8 cellular contexts compared by ENCODE assay signal in genomic region chr3:50321146-50321843, GRCh38. TPM values are rescaled to one million over a fixed set of nuclear protein-coding genes. Genes with fewer than 3 reads are reported as not detected.
DNase-seq lines count a peak whose midpoint lies in the region; ATAC-seq and TF ChIP-seq lines count a peak whose summit lies in the region.

No MANE protein-coding gene starts in this region.

- H3K36me3 Mint-ChIP-seq in type B pancreatic cell, result peaks cover 12% of the 10 kb centered on the region

- peak; percentile 88 for DNase-seq in NB4 (ENCODE audit: low read depth)
- peak; percentile 22 to 81 for DNase-seq in SW 1271 (lab: John Stamatoyannopoulos, UW)
- peak; percentile 96 for DNase-seq in adipocyte (ENCODE audit: low read depth)
- peak; percentile 90 to 91 for DNase-seq in heart right ventricle
- peak; percentile 96 for DNase-seq in posterior vena cava (ENCODE audit: low spot score)
- DNase-seq in type B pancreatic cell (ENCODE audit: extremely low spot score, unreplicated experiment), result peak; percentile 92

- H3K27me3 ChIP-seq in adipocyte (replicated peaks; ENCODE audit: control insufficient read depth, insufficient read depth, low read length) (no peaks in the 10 kb centered on the region), heart right ventricle (no peaks in the 10 kb centered on the region)

- H3K4me3 ChIP-seq in NB4 (ENCODE audit: low read depth, low read length) (peak overlapping the region; percentile 77), adipocyte (ENCODE audit: low read length) (peak overlapping the region; percentile 84), heart right ventricle (peak overlapping the region; percentile 57 to 88 (median 80))

- H3K36me3 ChIP-seq in adipocyte (ENCODE audit: control insufficient read depth, insufficient read depth, low read length, severe bottlenecking), result peaks cover 35% of the 10 kb centered on the region
- peaks cover 0 to 57% (median 33%) of the 10 kb centered on the region in 9 donors for H3K36me3 ChIP-seq in heart right ventricle

- no peak for TF ChIP-seq CTCF in NB4 (IDR thresholded peaks at IDR 0.05; ENCODE audit: low read depth, low read length)
- TF ChIP-seq CTCF in heart right ventricle (IDR thresholded peaks at IDR 0.05), result peak in 1 of 9 donors; percentile 33
- no peak for TF ChIP-seq CTCF in type B pancreatic cell (conservative IDR thresholded peaks at IDR 0.05)

- H3K4me1 ChIP-seq in adipocyte (ENCODE audit: control insufficient read depth, insufficient read depth, low read length) (peaks cover 16% of the 10 kb centered on the region), heart right ventricle (peaks cover 29 to 89% (median 71%) of the 10 kb centered on the region in 9 donors)

- peak overlapping the region; percentile 98 for H3K27ac Mint-ChIP-seq in type B pancreatic cell

- no peaks in the 10 kb centered on the region for H3K9me3 ChIP-seq in adipocyte (ENCODE audit: control insufficient read depth, low read length)
- H3K9me3 ChIP-seq in heart right ventricle, result no peaks in the 10 kb centered on the region

- peak overlapping the region; percentile 95 for H3K4me3 Mint-ChIP-seq in type B pancreatic cell

- TF ChIP-seq POLR2A in GM10847 (IDR thresholded peaks at IDR 0.05; ENCODE audit: extremely low read depth, insufficient read length) (peak; percentile 78), NB4 (IDR thresholded peaks at IDR 0.05; ENCODE audit: extremely low read depth, insufficient read length) (peak; percentile 45)

- ATAC-seq in HG02571 (IDR thresholded peaks at IDR 0.05; ENCODE audit: unreplicated experiment) (peak; percentile 71), heart right ventricle (peak; percentile 60 to 79 (median 74))

- WGBS in heart right ventricle, 2 donors, result 0 to 1% methylated on average over 60 to 67 of the region's 68 CpGs

- no peaks in the 10 kb centered on the region for H3K27me3 Mint-ChIP-seq in type B pancreatic cell

- peak overlapping the region; percentile 88 for H3K9ac ChIP-seq in adipocyte (ENCODE audit: low read length)

- peaks cover 34% of the 10 kb centered on the region for H3K4me1 Mint-ChIP-seq in type B pancreatic cell (ENCODE audit: unreplicated experiment)

- intact Hi-C loops in heart right ventricle (cut with DNase I), result loop anchor here in 5 of 10 donors (1.0 to 10.0 kb wide), 6 partner anchors 18 to 84 kb away; partner anchors contain the start of genes GNAI2 (in 1 of the 5), HYAL1 (in 1 of the 5) and SEMA3B (in 1 of the 5)
- intact Hi-C loops in posterior vena cava (cut with DNase I), result no loop called here

- H3K9me3 Mint-ChIP-seq in type B pancreatic cell, result no peaks in the 10 kb centered on the region

- H3K27ac ChIP-seq in heart right ventricle, result peak overlapping the region; percentile 91 to 99 (median 97)

RNA-seq across cellular contexts. Expression of gene HYAL2, which starts 1.2 kb away (rescaled TPM):
- 10 to 100 TPM; 25.1 to 94.0 (median 35.2) TPM for total RNA-seq in heart right ventricle
- polyA plus RNA-seq in heart right ventricle, result 100 to 1,000 TPM in 1 of 2 donors, 10 to 100 TPM in 1; 86.5 to 135 TPM
- 100 to 1,000 TPM in 1 of 2 donors, 10 to 100 TPM in 1; 95.2 to 130 TPM for total RNA-seq in posterior vena cava
- total RNA-seq in type B pancreatic cell (ENCODE audit: low replicate concordance), result 46.6 and 52.5 TPM in 2 replicates

RNA-seq across cellular contexts. Expression of gene TUSC2, which starts 6.7 kb away (rescaled TPM):
- total RNA-seq in heart right ventricle (10 to 100 TPM; 23.7 to 34.9 (median 26.9) TPM), posterior vena cava (10 to 100 TPM; 19.1 to 22.4 TPM), type B pancreatic cell (ENCODE audit: low replicate concordance) (24.9 and 39.0 TPM in 2 replicates)
- 10 to 100 TPM; 27.4 to 59.1 TPM for polyA plus RNA-seq in heart right ventricle

RNA-seq across cellular contexts. Expression of gene HYAL1, which starts 17.9 kb away (rescaled TPM):
- 100 to 1,000 TPM in 1 of 10 donors, 10 to 100 TPM in 9; 48.8 to 120 (median 66.7) TPM for total RNA-seq in heart right ventricle
- polyA plus RNA-seq in heart right ventricle, result 10 to 100 TPM; 41.0 to 70.5 TPM
- 10 to 100 TPM; 10.6 to 11.7 TPM for total RNA-seq in posterior vena cava
- 2.3 and 3.7 TPM in 2 replicates for total RNA-seq in type B pancreatic cell (ENCODE audit: low replicate concordance)

RNA-seq across cellular contexts. Expression of gene RASSF1, which starts 19.3 kb away (rescaled TPM):
- total RNA-seq in heart right ventricle (10 to 100 TPM in 8 of 10 donors, 1 to 10 TPM in 2; 9.9 to 17.8 (median 11.9) TPM), posterior vena cava (10 to 100 TPM; 31.3 to 40.3 TPM), type B pancreatic cell (ENCODE audit: low replicate concordance) (13.7 and 13.8 TPM in 2 replicates)
- 10 to 100 TPM; 22.1 to 59.8 TPM for polyA plus RNA-seq in heart right ventricle

RNA-seq across cellular contexts. Expression of gene HYAL3, which starts 22.1 kb away (rescaled TPM):
- 1 to 10 TPM in 8 of 10 donors, under 1 TPM in 2; 0.80 to 3.0 (median 1.9) TPM for total RNA-seq in heart right ventricle
- polyA plus RNA-seq in heart right ventricle, result 1 to 10 TPM; 2.0 to 2.8 TPM
- total RNA-seq in posterior vena cava, result 1 to 10 TPM; 2.5 to 3.9 TPM
- 2.9 and 4.0 TPM in 2 replicates for total RNA-seq in type B pancreatic cell (ENCODE audit: low replicate concordance)

Comparison
In these comparisons a context has a peak if more than half of its experiments do, and no peak if none do; other contexts are left out.
1. Peak in every context shown above with its lines: DNase-seq, ATAC-seq, H3K4me3 ChIP-seq and H3K27ac ChIP-seq.